Comparison of ENCODE assay signal across 9 cellular contexts in the genomic region with DNA sequence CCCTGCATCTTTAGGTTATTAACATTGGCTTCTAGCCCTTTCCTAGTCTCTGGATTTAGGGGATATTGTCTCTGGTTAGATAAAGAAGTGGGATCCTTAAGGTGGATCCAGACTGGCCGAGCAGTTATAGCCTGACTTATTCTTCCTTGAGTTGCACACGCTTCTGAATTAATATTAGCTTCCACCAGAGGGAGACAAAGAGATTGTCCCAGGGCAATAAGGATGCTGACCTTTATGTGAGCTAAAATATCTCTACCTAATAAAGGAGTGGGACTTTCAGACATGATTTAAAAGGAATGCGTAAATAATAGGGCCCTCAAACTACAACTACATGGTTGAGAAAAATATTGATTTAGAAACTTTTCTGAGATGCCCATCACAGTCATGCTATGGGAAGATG.
DNase-seq lines count a peak whose midpoint lies in the region; ATAC-seq and TF ChIP-seq lines count a peak whose summit lies in the region.
"Had no signal": no experiment of that assay in that cellular context is flagged by ENCODE, and none has a peak within 500 bp of the region (broad histone marks: within the 10 kb centered on the region; RNA-seq: fewer than 3 reads in every experiment).

No MANE protein-coding gene starts in this region.

- H3K36me3 ChIP-seq in colonic mucosa = no peaks in the 10 kb centered on the region
- H3K36me3 ChIP-seq in effector memory CD4-positive, alpha-beta T cell (ENCODE audit: control insufficient read depth, insufficient read depth, low read length) = no peaks in the 10 kb centered on the region

- no peaks in the 10 kb centered on the region for H3K27me3 Mint-ChIP-seq in activated T-helper 1 cell treated with anti-CD3 and anti-CD28 coated beads, Interleukin-12 subunit alpha, Interleukin-12 subunit beta, Interleukin-2, Interleukin-4 antibody, amounts not matched to agents 30 ng/mL and 10 ng/mL and 1 ng/mL, durations not matched to agents 14 hours and 24 hours and 36 hours (ENCODE audit: insufficient read depth)

- no peak overlapping the region for H3K27ac Mint-ChIP-seq in activated T-helper 1 cell treated with anti-CD3 and anti-CD28 coated beads, Interleukin-12 subunit alpha, Interleukin-12 subunit beta, Interleukin-2, Interleukin-4 antibody, amounts not matched to agents 30 ng/mL and 10 ng/mL and 1 ng/mL, durations not matched to agents 14 hours and 24 hours and 36 hours
- H3K27ac Mint-ChIP-seq: T-helper 1 cell treated with Interleukin-12 subunit alpha and Interleukin-12 subunit beta and Interleukin-4 antibody, amounts not matched to agents 30 μg/mL and 1 μg/mL, for 36 hours had no signal

- no peaks in the 10 kb centered on the region for H3K36me3 Mint-ChIP-seq in activated T-helper 1 cell treated with anti-CD3 and anti-CD28 coated beads, Interleukin-12 subunit alpha, Interleukin-12 subunit beta, Interleukin-2, Interleukin-4 antibody, amounts not matched to agents 30 ng/mL and 10 ng/mL and 1 ng/mL, durations not matched to agents 14 hours and 24 hours and 36 hours (ENCODE audit: low read depth)

- peaks cover 4% of the 10 kb centered on the region for H3K9me3 Mint-ChIP-seq in activated T-helper 1 cell treated with anti-CD3 and anti-CD28 coated beads, Interleukin-12 subunit alpha, Interleukin-12 subunit beta, Interleukin-2, Interleukin-4 antibody, amounts not matched to agents 30 ng/mL and 10 ng/mL and 1 ng/mL, durations not matched to agents 14 hours and 24 hours and 36 hours

- TF ChIP-seq POLR2A in GM18505 (IDR thresholded peaks at IDR 0.05; ENCODE audit: borderline replicate concordance, extremely low read depth, insufficient read depth, insufficient read length) = no peak

- no peak overlapping the region for H3K27ac ChIP-seq in colonic mucosa
- H3K27ac ChIP-seq in effector memory CD4-positive, alpha-beta T cell (ENCODE audit: insufficient read depth, low read length, poor library complexity, severe bottlenecking) = no peak overlapping the region

- intact Hi-C loops in colonic mucosa (cut with DNase I) = no loop called here
- intact Hi-C loops in activated T-helper 1 cell treated with anti-CD3 and anti-CD28 coated beads, Interleukin-12 subunit alpha, Interleukin-12 subunit beta, Interleukin-2, Interleukin-4 antibody, amounts not matched to agents 30 ng/mL and 10 ng/mL and 1 ng/mL, durations not matched to agents 14 hours and 24 hours and 36 hours (cut with micrococcal nuclease) = no loop called here

- ATAC-seq in GM18505 (IDR thresholded peaks at IDR 0.05; ENCODE audit: unreplicated experiment) (peak; percentile 82), HG02642 (IDR thresholded peaks at IDR 0.05; ENCODE audit: poor library complexity, unreplicated experiment) (peak; percentile 84)

- no peak overlapping the region for H3K4me3 Mint-ChIP-seq in activated T-helper 1 cell treated with anti-CD3 and anti-CD28 coated beads, Interleukin-12 subunit alpha, Interleukin-12 subunit beta, Interleukin-2, Interleukin-4 antibody, amounts not matched to agents 30 ng/mL and 10 ng/mL and 1 ng/mL, durations not matched to agents 14 hours and 24 hours and 36 hours
- H3K4me3 Mint-ChIP-seq: T-helper 1 cell treated with Interleukin-12 subunit alpha and Interleukin-12 subunit beta and Interleukin-4 antibody, amounts not matched to agents 30 μg/mL and 1 μg/mL, for 36 hours had no signal

- no peaks in the 10 kb centered on the region for H3K4me1 Mint-ChIP-seq in activated T-helper 1 cell treated with anti-CD3 and anti-CD28 coated beads, Interleukin-12 subunit alpha, Interleukin-12 subunit beta, Interleukin-2, Interleukin-4 antibody, amounts not matched to agents 30 ng/mL and 10 ng/mL and 1 ng/mL, durations not matched to agents 14 hours and 24 hours and 36 hours (ENCODE audit: low read depth)

- H3K27me3 ChIP-seq in colonic mucosa = no peaks in the 10 kb centered on the region
- H3K27me3 ChIP-seq in effector memory CD4-positive, alpha-beta T cell (replicated peaks; ENCODE audit: control insufficient read depth, insufficient read depth, low read length, poor library complexity, severe bottlenecking) = no peaks in the 10 kb centered on the region

- DNase-seq in NCI-H2107 treated with DMSO at 0.1 percent for 48 hours (lab: John Stamatoyannopoulos, UW; ENCODE audit: unreplicated experiment) (peak; percentile 7), colonic mucosa (no peak), stromal cell of bone marrow (ENCODE audit: low read depth) (peak; percentile 8), NCI-H345 treated with DMSO at 0.1 percent for 48 hours (lab: John Stamatoyannopoulos, UW; ENCODE audit: unreplicated experiment) (no peak)
- no peak for DNase-seq in effector memory CD4-positive, alpha-beta T cell
- DNase-seq in activated T-helper 1 cell treated with anti-CD3 and anti-CD28 coated beads, Interleukin-12 subunit alpha, Interleukin-12 subunit beta, Interleukin-2, Interleukin-4 antibody, amounts not matched to agents 30 ng/mL and 10 ng/mL and 1 ng/mL, durations not matched to agents 14 hours and 24 hours and 36 hours (ENCODE audit: low spot score) = no peak

- H3K4me3 ChIP-seq in colonic mucosa = no peak overlapping the region
- no peak overlapping the region for H3K4me3 ChIP-seq in effector memory CD4-positive, alpha-beta T cell (ENCODE audit: insufficient read depth, low read depth, low read length, poor library complexity, severe bottlenecking)

- no peak overlapping the region for H3K9ac ChIP-seq in colonic mucosa (ENCODE audit: low read depth in 2 of 2, low read length in 2 of 2)

- no peaks in the 10 kb centered on the region for H3K9me3 ChIP-seq in colonic mucosa
- no peaks in the 10 kb centered on the region for H3K9me3 ChIP-seq in effector memory CD4-positive, alpha-beta T cell (ENCODE audit: control insufficient read depth, low read length)

- TF ChIP-seq CTCF in colonic mucosa (IDR thresholded peaks at IDR 0.05) = peak; percentile 36

- no peaks in the 10 kb centered on the region for H3K4me1 ChIP-seq in colonic mucosa
- no peaks in the 10 kb centered on the region for H3K4me1 ChIP-seq in effector memory CD4-positive, alpha-beta T cell (ENCODE audit: control insufficient read depth, insufficient read depth, low read length, poor library complexity, severe bottlenecking)

Comparison
In these comparisons a context has a peak if more than half of its experiments do, and no peak if none do; other contexts are left out.
1. DNase-seq: peak in NCI-H2107 treated with DMSO at 0.1 percent for 48 hours (single experiment) and stromal cell of bone marrow (single experiment); none in colonic mucosa (single experiment), effector memory CD4-positive, alpha-beta T cell (0 of 3), NCI-H345 treated with DMSO at 0.1 percent for 48 hours (single experiment) and activated T-helper 1 cell treated with anti-CD3 and anti-CD28 coated beads, Interleukin-12 subunit alpha, Interleukin-12 subunit beta, Interleukin-2, Interleukin-4 antibody, amounts not matched to agents 30 ng/mL and 10 ng/mL and 1 ng/mL, durations not matched to agents 14 hours and 24 hours and 36 hours (single experiment).